ENCODE assay signal across 19 cellular contexts in the genomic region with DNA sequence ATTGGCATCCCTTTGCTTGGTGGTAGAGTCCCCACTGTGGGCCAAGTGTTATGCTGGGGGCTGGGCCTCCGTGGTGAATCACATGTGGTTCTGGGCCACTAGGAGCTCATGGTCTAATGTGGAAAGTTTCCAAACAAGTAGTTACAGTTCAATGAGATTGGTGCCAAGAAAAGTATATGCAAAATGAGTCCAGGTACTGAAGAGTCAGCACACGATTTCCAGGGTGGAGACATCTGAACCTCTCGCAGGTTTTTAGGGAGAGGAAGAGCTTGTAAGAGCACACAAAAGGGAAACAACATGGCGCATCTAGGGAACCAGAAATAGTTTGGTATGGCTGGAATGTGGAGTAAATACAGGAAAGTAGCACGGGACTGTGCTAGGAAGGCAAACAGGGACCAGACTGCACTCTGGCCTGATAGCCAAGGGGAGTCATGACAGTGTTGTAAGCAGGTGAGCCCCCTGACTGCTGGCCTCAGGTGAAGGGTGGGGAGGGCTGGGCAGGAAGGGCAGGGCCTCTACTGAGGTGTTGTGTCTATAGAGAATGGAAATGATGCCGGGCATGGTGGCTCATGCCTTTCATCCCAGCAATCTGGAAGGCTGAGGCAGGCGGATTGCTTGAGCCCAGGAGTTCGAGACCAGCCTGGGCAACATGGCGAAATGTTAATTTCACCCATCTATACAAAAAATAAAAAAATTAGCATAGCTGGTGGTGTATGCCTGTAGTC. TPM values are rescaled to one million over a fixed set of nuclear protein-coding genes. Genes with fewer than 3 reads are reported as not detected.
DNase-seq lines count a peak whose midpoint lies in the region; ATAC-seq, FAIRE-seq and TF ChIP-seq lines count a peak whose summit lies in the region.
"Had no signal": no experiment of that assay in that cellular context is flagged by ENCODE, and none has a peak within 500 bp of the region (broad histone marks: within the 10 kb centered on the region; RNA-seq: fewer than 3 reads in every experiment).

No MANE protein-coding gene starts in this region.

- H3K4me2 ChIP-seq in HepG2 (ENCODE audit: low read depth, low read length) (peak overlapping the region; percentile 8), PC-9 (no peak overlapping the region)
- H3K4me2 ChIP-seq: A549, SK-N-SH had no signal

- H3K4me3 ChIP-seq in HepG2 (replicated peaks in 1 of 3; ENCODE audit: insufficient read depth in 1 of 3, low read depth in 2 of 3, low read length in 3 of 3) (no peak overlapping the region), right lobe of liver (no peak overlapping the region), fibroblast of mammary gland (ENCODE audit: control insufficient read depth, low read depth, low read length) (no peak overlapping the region), PC-9 (no peak overlapping the region), body of pancreas (no peak overlapping the region)
- H3K4me3 ChIP-seq: A549, prostate gland had no signal

- TF ChIP-seq POLR2A in HepG2 (IDR thresholded peaks at IDR 0.05; ENCODE audit: insufficient read depth in 1 of 2, low read depth in 2 of 2, low read length in 2 of 2) (no peak), right lobe of liver (IDR thresholded peaks at IDR 0.05) (no peak), body of pancreas (IDR thresholded peaks at IDR 0.05) (no peak)

- H3K27me3 ChIP-seq in HepG2 (ENCODE audit: control insufficient read depth in 1 of 2, insufficient read depth in 2 of 2, low read length in 2 of 2) = no peaks in the 10 kb centered on the region
- no peaks in the 10 kb centered on the region for H3K27me3 ChIP-seq in right lobe of liver
- H3K27me3 ChIP-seq in PC-9 (ENCODE audit: insufficient read depth, low read depth) = no peaks in the 10 kb centered on the region
- H3K27me3 ChIP-seq in body of pancreas = no peaks in the 10 kb centered on the region

- in situ Hi-C loops in HepG2 (cut with HindIII; ENCODE audit: extremely low pct_ligation_motif_present, low pct_unique_long_range_greater_than_20kb) = no loop called here

- CTCF ChIA-PET in HepG2 (lab: Yijun Ruan, JAX; ENCODE audit: low intra/inter-chr PET ratio, low total read pairs) (interaction anchor here (1.2 to 1.4 kb wide), 3 partner anchors 32 to 148 kb away, joined by 3 to 7 read pairs (median 4); no protein-coding TSS in a partner anchor), PC-9 (lab: Charles Lee) (interaction anchor here (0.7 to 2.1 kb wide), 6 partner anchors 12 to 360 kb away, joined by 3 to 9 read pairs (median 4); a partner anchor contains a TSS)

- intact Hi-C loops in HepG2 (cut with micrococcal nuclease; ENCODE audit: unreplicated experiment) = loop anchor here (1.0 to 5.0 kb wide), 2 partner anchors 34 to 149 kb away; no protein-coding TSS in a partner anchor
- intact Hi-C loops in right lobe of liver (cut with DNase I) = no loop called here
- intact Hi-C loops in PC-9 (cut with micrococcal nuclease; ENCODE audit: unreplicated experiment) = loop anchor here (1.0 to 10.0 kb wide), 5 partner anchors 31 to 431 kb away; a partner anchor contains a TSS
- intact Hi-C loops in body of pancreas (cut with DNase I) = no loop called here

- peaks cover 23% of the 10 kb centered on the region for H3F3A ChIP-seq in PC-9 (ENCODE audit: insufficient read depth, low read depth)

- no TSS peak for BruUV-seq in HepG2 (replicated peaks; lab: Mats Ljungman, UMichigan)
- no TSS peak for BruUV-seq in PC-9 (replicated peaks; lab: Mats Ljungman, UMichigan)

- TF ChIP-seq CTCF in HepG2 (CRISPR knock-in tag; IDR thresholded peaks at IDR 0.05) (no peak), right lobe of liver (IDR thresholded peaks at IDR 0.05) (no peak), fibroblast of mammary gland (conservative IDR thresholded peaks at IDR 0.05; ENCODE audit: control insufficient read depth, insufficient read depth, low read depth, low read length) (no peak), mesothelial cell of epicardium (IDR thresholded peaks at IDR 0.05; ENCODE audit: unreplicated experiment) (no peak), PC-9 (conservative IDR thresholded peaks at IDR 0.05) (no peak), body of pancreas (IDR thresholded peaks at IDR 0.05) (no peak)

- H3K4me3 Mint-ChIP-seq in mesothelial cell of epicardium = no peak overlapping the region
- H3K4me3 Mint-ChIP-seq: stimulated activated effector memory CD8-positive, alpha-beta T cell treated with anti-CD3 and anti-CD28 coated beads, Interleukin-12 subunit alpha, Interleukin-12 subunit beta, amount 100 ng/mL, for 72 hours had no signal

- peak overlapping the region; percentile 10 for H3K27ac Mint-ChIP-seq in mesothelial cell of epicardium
- H3K27ac Mint-ChIP-seq: naive B cell; stimulated activated effector memory CD8-positive, alpha-beta T cell treated with anti-CD3 and anti-CD28 coated beads, Interleukin-12 subunit alpha, Interleukin-12 subunit beta, amount 100 ng/mL, for 72 hours had no signal

- ATAC-seq in HepG2 = peak; percentile 65
- no peak for ATAC-seq in right lobe of liver
- no peak for ATAC-seq in body of pancreas
- ATAC-seq in HG03378 (IDR thresholded peaks at IDR 0.05; ENCODE audit: unreplicated experiment) = no peak

- FAIRE-seq in HepG2 (lab: Jason Lieb, UNC) = no peak
- FAIRE-seq: A549 had no signal

- WGBS in HepG2 (ENCODE audit: low lambda C conversion rate) = 68% methylated on average over 9 of the region's 9 CpGs
- 68% methylated on average over 8 of the region's 9 CpGs for WGBS in right lobe of liver (ENCODE audit: insufficient coverage, low coverage, low lambda C conversion rate, missing lambda C conversion rate)
- WGBS in body of pancreas, 2 donors = 63 to 74% methylated on average over 9 of the region's 9 CpGs

- H3K36me3 ChIP-seq in HepG2 (replicated peaks in 1 of 2; ENCODE audit: control insufficient read depth in 1 of 2, insufficient read depth in 2 of 2, low read length in 2 of 2) (peaks cover 19 to 42% of the 10 kb centered on the region in 2 experiments), right lobe of liver (peaks cover 3 to 50% (median 17%) of the 10 kb centered on the region in 4 donors), PC-9 (ENCODE audit: low read depth) (peaks cover 41% of the 10 kb centered on the region), body of pancreas (replicated peaks in 1 of 2; ENCODE audit: insufficient read depth in 1 of 2, low read depth in 2 of 2) (peaks cover 0 to 6% of the 10 kb centered on the region in 2 donors)

- no peaks in the 10 kb centered on the region for H3K27me3 Mint-ChIP-seq in mesothelial cell of epicardium (ENCODE audit: low read depth)
- H3K27me3 Mint-ChIP-seq: naive B cell had no signal

- TF ChIP-seq RAD21 in HepG2 (CRISPR knock-in tag; IDR thresholded peaks at IDR 0.05) = no peak

- no peaks in the 10 kb centered on the region for H3K9me3 Mint-ChIP-seq in mesothelial cell of epicardium
- H3K9me3 Mint-ChIP-seq: naive B cell; stimulated activated effector memory CD8-positive, alpha-beta T cell treated with anti-CD3 and anti-CD28 coated beads, Interleukin-12 subunit alpha, Interleukin-12 subunit beta, amount 100 ng/mL, for 72 hours had no signal

- no peak overlapping the region for H3K9ac ChIP-seq in HepG2 (ENCODE audit: insufficient read depth, low read depth, low read length)
- H3K9ac ChIP-seq: SK-N-SH had no signal

- H4K20me1 ChIP-seq in HepG2 (ENCODE audit: insufficient read depth, low read length) (no peaks in the 10 kb centered on the region), PC-9 (ENCODE audit: insufficient read depth) (peaks cover 18% of the 10 kb centered on the region)

- peak overlapping the region; percentile 70 for H3K27ac ChIP-seq in HepG2 (ENCODE audit: extremely low read length, insufficient read depth, low read length)
- no peak overlapping the region for H3K27ac ChIP-seq in right lobe of liver
- no peak overlapping the region for H3K27ac ChIP-seq in PC-9
- no peak overlapping the region for H3K27ac ChIP-seq in body of pancreas
- H3K27ac ChIP-seq: A549, prostate gland had no signal

- H3K9me3 ChIP-seq in HepG2 (ENCODE audit: low read length) (no peaks in the 10 kb centered on the region), right lobe of liver (no peaks in the 10 kb centered on the region), PC-9 (ENCODE audit: insufficient read depth, low read depth) (no peaks in the 10 kb centered on the region), body of pancreas (no peaks in the 10 kb centered on the region)
- H3K9me3 ChIP-seq: A549, prostate gland, SK-N-SH had no signal

- H3K4me1 ChIP-seq in HepG2 (ENCODE audit: insufficient read depth, low read length) (peaks cover 63% of the 10 kb centered on the region), right lobe of liver (no peaks in the 10 kb centered on the region), PC-9 (replicated peaks; ENCODE audit: insufficient read depth) (no peaks in the 10 kb centered on the region), body of pancreas (peaks cover 10% of the 10 kb centered on the region)
- H3K4me1 ChIP-seq: A549, prostate gland had no signal

- POLR2A ChIA-PET in HepG2 (lab: Yijun Ruan, JAX) (interaction anchor here (0.8 to 1.7 kb wide), 3 partner anchors 12 to 148 kb away, joined by 3 to 8 read pairs (median 5); a partner anchor contains a TSS), PC-9 (lab: Charles Lee; ENCODE audit: unreplicated experiment) (interaction anchor here (0.7 kb wide), 1 partner anchor 19 kb away, joined by 3 read pairs; no protein-coding TSS in a partner anchor)

- peaks cover 29% of the 10 kb centered on the region for H3K36me3 Mint-ChIP-seq in mesothelial cell of epicardium

- H3K79me2 ChIP-seq in HepG2 (ENCODE audit: insufficient read depth, low read length) = peaks cover 2% of the 10 kb centered on the region
- peaks cover 13% of the 10 kb centered on the region for H3K79me2 ChIP-seq in PC-9 (ENCODE audit: low read depth)

- H3K4me1 Mint-ChIP-seq in mesothelial cell of epicardium = peaks cover 2% of the 10 kb centered on the region

- no peak overlapping the region for H2AFZ ChIP-seq in HepG2 (ENCODE audit: low read length)
- H2AFZ ChIP-seq in PC-9 = no peak overlapping the region

- DNase-seq in HepG2 (ENCODE audit: low spot score) (peak; percentile 77), right lobe of liver (no peak), fibroblast of mammary gland (ENCODE audit: low read depth) (peak; percentile 30), mesothelial cell of epicardium (ENCODE audit: low spot score in 2 of 2, unreplicated experiment in 2 of 2) (no peak), PC-9 (no peak), body of pancreas (no peak)
- no peak for DNase-seq in activated CD4-positive, alpha-beta T cell treated with anti-CD3 and anti-CD28 coated beads, Interleukin-2, amount 50 U/mL, for 48 hours
- DNase-seq: activated CD4-positive, alpha-beta T cell treated with anti-CD3 and anti-CD28 coated beads for 48 hours; aorta; effector memory CD4-positive, alpha-beta T cell; GOT3 had no signal

- H3K9me2 ChIP-seq in PC-9 (ENCODE audit: insufficient read depth) = no peaks in the 10 kb centered on the region
- H3K9me2 ChIP-seq: SK-N-SH had no signal

- TF ChIP-seq EP300 in HepG2 (IDR thresholded peaks at IDR 0.05; ENCODE audit: low read depth in 2 of 2, low read length in 2 of 2) (peak in 1 of 2 experiments; percentile 35; a peak in 1 of 4 replicates), HepG2 (CRISPR knock-in tag; IDR thresholded peaks at IDR 0.05; ENCODE audit: borderline replicate concordance) (no peak)

RNA-seq across cellular contexts. Expression of a gene that starts 12.6 kb away (rescaled TPM):
- total RNA-seq in HepG2 (2016; rRNA removed; fragmentation: Illumina TruSeq; extraction: Trizol) (135 and 147 TPM in 2 replicates), right lobe of liver (10 to 100 TPM; 42.4 to 60.5 (median 56.3) TPM), mesothelial cell of epicardium (63.8 to 70.0 TPM (median 66.3 TPM) in 3 replicates), PC-9 (2021) (147 and 180 TPM in 2 replicates), body of pancreas (100 to 1,000 TPM in 1 of 2 donors, 10 to 100 TPM in 1; 43.8 to 119 TPM)
- 107 and 130 TPM in 2 replicates for total RNA-seq in HepG2 (2016; cell fraction: cytosol; rRNA removed; fragmentation: Illumina TruSeq; extraction: Trizol; ENCODE audit: low read depth)
- total RNA-seq in HepG2 (2016; cell fraction: insoluble cytoplasmic fraction; rRNA removed; fragmentation: Illumina TruSeq; extraction: Trizol) = 141 and 150 TPM in 2 replicates
- total RNA-seq in HepG2 (2016; cell fraction: membrane; rRNA removed; fragmentation: Illumina TruSeq; extraction: Trizol) = 184 and 188 TPM in 2 replicates
- total RNA-seq in HepG2 (2016; cell fraction: nucleus; rRNA removed; fragmentation: Illumina TruSeq; extraction: Trizol) = 49.0 and 50.7 TPM in 2 replicates
- polyA plus RNA-seq in HepG2 (2011; rRNA removed) = 136 and 158 TPM in 2 replicates
- polyA plus RNA-seq in HepG2 (2011; cell fraction: cytosol; rRNA removed) = 155 and 221 TPM in 2 replicates
- 72.1 and 83.3 TPM in 2 replicates for polyA plus RNA-seq in HepG2 (2011; cell fraction: nucleus; rRNA removed)
- polyA plus RNA-seq in HepG2 (2012) = 135 and 152 TPM in 2 replicates
- 196 and 219 TPM in 2 replicates for polyA plus RNA-seq in HepG2 (2016; cell fraction: cytosol; fragmentation: Illumina TruSeq; extraction: Trizol; ENCODE audit: low read depth)
- 220 TPM in 2 replicates for polyA plus RNA-seq in HepG2 (2016; cell fraction: insoluble cytoplasmic fraction; fragmentation: Illumina TruSeq; extraction: Trizol; ENCODE audit: low read depth)
- polyA plus RNA-seq in HepG2 (2016; cell fraction: membrane; fragmentation: Illumina TruSeq; extraction: Trizol; ENCODE audit: low read depth) = 238 and 251 TPM in 2 replicates
- polyA plus RNA-seq in HepG2 (2016; cell fraction: nucleus; fragmentation: Illumina TruSeq; extraction: Trizol; ENCODE audit: insufficient read depth, low read depth) = 117 and 120 TPM in 2 replicates
- polyA minus RNA-seq in HepG2 (2011; rRNA and poly(A)+ RNA removed; ENCODE audit: low replicate concordance) = 30.1 and 40.6 TPM in 2 replicates
- polyA minus RNA-seq in HepG2 (2011; cell fraction: cytosol; rRNA and poly(A)+ RNA removed) = 33.1 TPM in 2 replicates
- 14.9 and 15.7 TPM in 2 replicates for polyA minus RNA-seq in HepG2 (2011; cell fraction: nucleus; rRNA and poly(A)+ RNA removed)

RNA-seq across cellular contexts. Expression of a gene that starts 12.7 kb away (rescaled TPM):
- total RNA-seq in HepG2 (2016; rRNA removed; fragmentation: Illumina TruSeq; extraction: Trizol) (0.24 and 0.32 TPM in 2 replicates), right lobe of liver (under 1 TPM in 1 of 6 experiments, not detected in 5; 0.40 TPM), mesothelial cell of epicardium (0.31 to 0.40 TPM in 2 of 3 replicates, not detected in the other), PC-9 (2021) (1.0 and 1.7 TPM in 2 replicates), body of pancreas (not detected)
- 0.40 and 0.44 TPM in 2 replicates for total RNA-seq in HepG2 (2016; cell fraction: cytosol; rRNA removed; fragmentation: Illumina TruSeq; extraction: Trizol; ENCODE audit: low read depth)
- total RNA-seq in HepG2 (2016; cell fraction: insoluble cytoplasmic fraction; rRNA removed; fragmentation: Illumina TruSeq; extraction: Trizol) = 0.22 and 0.28 TPM in 2 replicates
- total RNA-seq in HepG2 (2016; cell fraction: membrane; rRNA removed; fragmentation: Illumina TruSeq; extraction: Trizol) = 0.68 and 1.1 TPM in 2 replicates
- total RNA-seq in HepG2 (2016; cell fraction: nucleus; rRNA removed; fragmentation: Illumina TruSeq; extraction: Trizol) = 0.50 TPM in 2 replicates
- polyA plus RNA-seq in HepG2 (2011; rRNA removed) = 0.21 and 0.24 TPM in 2 replicates
- 0.13 and 0.25 TPM in 2 replicates for polyA plus RNA-seq in HepG2 (2011; cell fraction: cytosol; rRNA removed)
- polyA plus RNA-seq in HepG2 (2011; cell fraction: nucleus; rRNA removed) = 0.34 and 0.45 TPM in 2 replicates
- 0.21 and 0.31 TPM in 2 replicates for polyA plus RNA-seq in HepG2 (2012)
- polyA plus RNA-seq in HepG2 (2016; cell fraction: cytosol; fragmentation: Illumina TruSeq; extraction: Trizol; ENCODE audit: low read depth) = 0.36 and 0.62 TPM in 2 replicates
- polyA plus RNA-seq in HepG2 (2016; cell fraction: insoluble cytoplasmic fraction; fragmentation: Illumina TruSeq; extraction: Trizol; ENCODE audit: low read depth) = 0.39 and 0.41 TPM in 2 replicates
- 0.43 and 0.85 TPM in 2 replicates for polyA plus RNA-seq in HepG2 (2016; cell fraction: membrane; fragmentation: Illumina TruSeq; extraction: Trizol; ENCODE audit: low read depth)
- polyA plus RNA-seq in HepG2 (2016; cell fraction: nucleus; fragmentation: Illumina TruSeq; extraction: Trizol; ENCODE audit: insufficient read depth, low read depth) = 0.55 TPM in 1 of 2 replicates, not detected in the other
- 0.21 and 0.34 TPM in 2 replicates for polyA minus RNA-seq in HepG2 (2011; rRNA and poly(A)+ RNA removed; ENCODE audit: low replicate concordance)
- not detected in 2 replicates for polyA minus RNA-seq in HepG2 (2011; cell fraction: cytosol; rRNA and poly(A)+ RNA removed)
- 0.77 TPM in 1 of 2 replicates, not detected in the other for polyA minus RNA-seq in HepG2 (2011; cell fraction: nucleus; rRNA and poly(A)+ RNA removed)
- total RNA-seq: aorta, liver, ureter had no signal

RNA-seq across cellular contexts. Expression of a gene that starts 18.3 kb away (rescaled TPM):
- not detected in 2 replicates for total RNA-seq in HepG2 (2016; rRNA removed; fragmentation: Illumina TruSeq; extraction: Trizol)
- total RNA-seq in HepG2 (2016; cell fraction: cytosol; rRNA removed; fragmentation: Illumina TruSeq; extraction: Trizol; ENCODE audit: low read depth) = not detected in 2 replicates
- not detected in 2 replicates for total RNA-seq in HepG2 (2016; cell fraction: insoluble cytoplasmic fraction; rRNA removed; fragmentation: Illumina TruSeq; extraction: Trizol)
- total RNA-seq in HepG2 (2016; cell fraction: membrane; rRNA removed; fragmentation: Illumina TruSeq; extraction: Trizol) = not detected in 2 replicates
- total RNA-seq in HepG2 (2016; cell fraction: nucleus; rRNA removed; fragmentation: Illumina TruSeq; extraction: Trizol) = not detected in 2 replicates
- polyA plus RNA-seq in HepG2 (2011; rRNA removed) = not detected in 2 replicates
- polyA plus RNA-seq in HepG2 (2011; cell fraction: cytosol; rRNA removed) = not detected in 2 replicates
- polyA plus RNA-seq in HepG2 (2011; cell fraction: nucleus; rRNA removed) = not detected in 2 replicates
- 0.04 TPM in 1 of 2 replicates, not detected in the other for polyA plus RNA-seq in HepG2 (2012)
- polyA plus RNA-seq in HepG2 (2016; cell fraction: cytosol; fragmentation: Illumina TruSeq; extraction: Trizol; ENCODE audit: low read depth) = not detected in 2 replicates
- polyA plus RNA-seq in HepG2 (2016; cell fraction: insoluble cytoplasmic fraction; fragmentation: Illumina TruSeq; extraction: Trizol; ENCODE audit: low read depth) = not detected in 2 replicates
- polyA plus RNA-seq in HepG2 (2016; cell fraction: membrane; fragmentation: Illumina TruSeq; extraction: Trizol; ENCODE audit: low read depth) = not detected in 2 replicates
- not detected in 2 replicates for polyA plus RNA-seq in HepG2 (2016; cell fraction: nucleus; fragmentation: Illumina TruSeq; extraction: Trizol; ENCODE audit: insufficient read depth, low read depth)
- not detected in 2 replicates for polyA minus RNA-seq in HepG2 (2011; rRNA and poly(A)+ RNA removed; ENCODE audit: low replicate concordance)
- polyA minus RNA-seq in HepG2 (2011; cell fraction: cytosol; rRNA and poly(A)+ RNA removed) = not detected in 2 replicates
- not detected in 2 replicates for polyA minus RNA-seq in HepG2 (2011; cell fraction: nucleus; rRNA and poly(A)+ RNA removed)
- under 1 TPM in 2 of 6 experiments, not detected in 4; 0.24 to 0.29 TPM for total RNA-seq in right lobe of liver
- 0.07 to 0.33 TPM (median 0.09 TPM) in 3 replicates for total RNA-seq in mesothelial cell of epicardium
- not detected in 2 replicates for total RNA-seq in PC-9 (2021)
- total RNA-seq in body of pancreas = under 1 TPM in 1 of 2 donors, not detected in 1; 0.66 TPM
- polyA plus RNA-seq: A549, SK-N-SH had no signal

Comparison
In these comparisons a context has a peak if more than half of its experiments do, and no peak if none do; other contexts are left out.
1. DNase-seq: peak in HepG2 (single experiment) and fibroblast of mammary gland (single experiment); none in right lobe of liver (0 of 3), mesothelial cell of epicardium (0 of 2), PC-9 (0 of 2), body of pancreas (0 of 4) and activated CD4-positive, alpha-beta T cell treated with anti-CD3 and anti-CD28 coated beads, Interleukin-2, amount 50 U/mL, for 48 hours (0 of 2).
2. intact Hi-C loops: an anchor here in HepG2 (1.0 to 5.0 kb wide) and PC-9 (1.0 to 10.0 kb wide); none called in right lobe of liver and body of pancreas.